23 cellular contexts compared by ENCODE assay signal in genomic region chr5:177512736-177513380, GRCh38. TPM values are rescaled to one million over a fixed set of nuclear protein-coding genes. Genes with fewer than 3 reads are reported as not detected.
DNase-seq lines count a peak whose midpoint lies in the region; ATAC-seq, FAIRE-seq and TF ChIP-seq lines count a peak whose summit lies in the region.
"Had no signal": no experiment of that assay in that cellular context is flagged by ENCODE, and none has a peak within 500 bp of the region (broad histone marks: within the 10 kb centered on the region; RNA-seq: fewer than 3 reads in every experiment).

No MANE protein-coding gene starts in this region.

- peaks cover 54 to 71% (median 64%) of the 10 kb centered on the region in 10 experiments for H3K4me1 ChIP-seq in BLaER1 treated with 17β-estradiol and CSF1 and Interleukin-3, amounts not matched to agents 10 nM and 100 nM
- H3K4me1 ChIP-seq in K562 (replicated peaks in 1 of 2; ENCODE audit: control insufficient read depth in 2 of 2, insufficient read depth in 2 of 2, low read length in 2 of 2) (peaks cover 30 to 66% of the 10 kb centered on the region in 2 experiments), neuronal stem cell (ENCODE audit: control insufficient read depth in 2 of 2, insufficient read depth in 1 of 2, low read depth in 1 of 2, low read length in 2 of 2) (peaks cover 7 to 20% of the 10 kb centered on the region in 2 donors)

- H3K36me3 ChIP-seq in BLaER1 treated with 17β-estradiol and CSF1 and Interleukin-3, amounts not matched to agents 10 nM and 100 nM, result peaks cover 51 to 68% (median 55%) of the 10 kb centered on the region in 11 experiments
- H3K36me3 ChIP-seq in K562 (ENCODE audit: control insufficient read depth, insufficient read depth, low read length) (peaks cover 69% of the 10 kb centered on the region), neuronal stem cell (replicated peaks in 1 of 2; ENCODE audit: control insufficient read depth in 2 of 2, insufficient read depth in 2 of 2, low read length in 2 of 2) (peaks cover 51 to 65% of the 10 kb centered on the region in 2 donors), H7 (replicated peaks; ENCODE audit: control insufficient read depth, insufficient read depth, low read length) (peaks cover 38% of the 10 kb centered on the region)

- peaks cover 23% of the 10 kb centered on the region for H3K79me1 ChIP-seq in neuronal stem cell (ENCODE audit: low read depth, low read length)

- no peak for TF ChIP-seq RAD21 in K562 (CRISPR knock-in tag; conservative IDR thresholded peaks at IDR 0.05 in 1 of 2, IDR thresholded peaks at IDR 0.05 in 1 of 2)

- TF ChIP-seq EP300 in K562 (IDR thresholded peaks at IDR 0.05; ENCODE audit: low read length), result no peak

- DNase-seq in activated naive CD4-positive, alpha-beta T cell (lab: John Stamatoyannopoulos, UW), result no peak
- DNase-seq in K562 (ENCODE audit: extremely low read depth in 1 of 4, low spot score in 3 of 4) (no peak), neuronal stem cell (ENCODE audit: low spot score) (no peak), H7 (no peak), HUDEP-2 (lab: John Stamatoyannopoulos, UW; ENCODE audit: unreplicated experiment in 76 of 76) (no peak)
- no peak for DNase-seq in activated T-cell treated with anti-CD3 and anti-CD28 coated beads, Interleukin-2, amount 50 U/mL, for 1 hour
- DNase-seq: 8988T; AML-193; C1 segment of cervical spinal cord; CD8-positive, alpha-beta T cell; COR-L47; DMS153; DMS79 treated with DMSO at 0.1 percent for 48 hours; EL; HFFc6; IMR-90 had no signal

- H2BK120ac ChIP-seq in neuronal stem cell (ENCODE audit: low read depth, low read length), result no peak overlapping the region

- peak overlapping the region; percentile 86 for H4K8ac ChIP-seq in neuronal stem cell (ENCODE audit: low read depth, low read length)

- no peak overlapping the region for H3K18ac ChIP-seq in neuronal stem cell (ENCODE audit: low read length)

- no peaks in the 10 kb centered on the region for H3K9me1 ChIP-seq in K562 (ENCODE audit: control insufficient read depth, insufficient read depth, low read length)

- peak overlapping the region in 10 of 11 experiments; percentile 93 to 100 (median 98); a peak in 19 of 22 replicates for H3K27ac ChIP-seq in BLaER1 treated with 17β-estradiol and CSF1 and Interleukin-3, amounts not matched to agents 10 nM and 100 nM
- H3K27ac ChIP-seq in K562 (ENCODE audit: extremely low read depth, low read depth, low read length) (no peak overlapping the region), neuronal stem cell (replicated peaks; ENCODE audit: low read length) (no peak overlapping the region)

- H4K20me1 ChIP-seq in BLaER1 treated with 17β-estradiol and CSF1 and Interleukin-3, amounts not matched to agents 10 nM and 100 nM, result peaks cover 0 to 31% (median 9%) of the 10 kb centered on the region in 11 experiments; a peak in 13 of 22 replicates
- no peaks in the 10 kb centered on the region for H4K20me1 ChIP-seq in K562 (replicated peaks; ENCODE audit: control insufficient read depth, insufficient read depth, low read length)

- 92% methylated on average over 14 of the region's 16 CpGs for WGBS in K562 (ENCODE audit: insufficient coverage, low coverage, missing lambda C conversion rate)
- WGBS in neuronal stem cell (ENCODE audit: extremely low coverage in 2 of 2, insufficient read length in 2 of 2, insufficient replicate concordance in 1 of 2), 2 donors, result no CpG with 5 or more reads among the region's 16 CpGs

- H2AFZ ChIP-seq in K562 (ENCODE audit: low read depth, low read length) (no peak overlapping the region), neuronal stem cell (ENCODE audit: low read length) (no peak overlapping the region)
- H2AFZ ChIP-seq: GM23338 had no signal

- no peak for FAIRE-seq in K562 (lab: Jason Lieb, UNC)
- FAIRE-seq: D721Med, G401.6, GM12891 had no signal

- TF ChIP-seq POLR2A in K562 (conservative IDR thresholded peaks at IDR 0.05), result no peak

- peaks cover 25% of the 10 kb centered on the region for H3K4me1 Mint-ChIP-seq in activated naive CD4-positive, alpha-beta T cell treated with anti-CD3 and anti-CD28 coated beads, Interleukin-2, amount 50 U/mL, for 24 hours

- intact Hi-C loops in K562 (cut with micrococcal nuclease), result no loop called here

- peaks cover 22% of the 10 kb centered on the region for H3K36me3 Mint-ChIP-seq in activated naive CD4-positive, alpha-beta T cell treated with anti-CD3 and anti-CD28 coated beads, Interleukin-2, amount 50 U/mL, for 24 hours

- peak overlapping the region; percentile 23 for H3K4me3 Mint-ChIP-seq in activated naive CD4-positive, alpha-beta T cell treated with anti-CD3 and anti-CD28 coated beads, Interleukin-2, amount 50 U/mL, for 24 hours
- H3K4me3 Mint-ChIP-seq: GM23338, HFFc6 had no signal

- no peak overlapping the region for H2BK15ac ChIP-seq in neuronal stem cell (ENCODE audit: low read length)

- no peaks in the 10 kb centered on the region for H3K27me3 Mint-ChIP-seq in activated naive CD4-positive, alpha-beta T cell treated with anti-CD3 and anti-CD28 coated beads, Interleukin-2, amount 50 U/mL, for 24 hours

- H2BK12ac ChIP-seq in neuronal stem cell (ENCODE audit: low read length), result no peak overlapping the region

- BruUV-seq in K562 (replicated peaks; lab: Mats Ljungman, UMichigan), result no TSS peak

- peak overlapping the region; percentile 94 to 100 (median 99); a peak in 21 of 22 replicates for H3K4me2 ChIP-seq in BLaER1 treated with 17β-estradiol and CSF1 and Interleukin-3, amounts not matched to agents 10 nM and 100 nM
- no peak overlapping the region for H3K4me2 ChIP-seq in K562 (ENCODE audit: insufficient read depth, low read length)
- no peak overlapping the region for H3K4me2 ChIP-seq in neuronal stem cell (ENCODE audit: insufficient read depth, low read length, poor library complexity, severe bottlenecking)
- H3K4me2 ChIP-seq: GM23338 had no signal

- peaks cover 47% of the 10 kb centered on the region for H3K79me2 ChIP-seq in K562 (ENCODE audit: control insufficient read depth, insufficient read depth, low read length)

- in situ Hi-C loops in K562 (cut with MboI), result no loop called here

- H3K27me3 ChIP-seq in BLaER1 treated with 17β-estradiol and CSF1 and Interleukin-3, amounts not matched to agents 10 nM and 100 nM, result no peaks in the 10 kb centered on the region
- H3K27me3 ChIP-seq in K562 (ENCODE audit: control insufficient read depth in 2 of 2, insufficient read depth in 2 of 2, low read length in 2 of 2) (no peaks in the 10 kb centered on the region), neuronal stem cell (ENCODE audit: control insufficient read depth in 3 of 3, insufficient read depth in 3 of 3, low read depth in 1 of 3, low read length in 3 of 3) (no peaks in the 10 kb centered on the region), H7 (ENCODE audit: control insufficient read depth, insufficient read depth, low read length) (no peaks in the 10 kb centered on the region)

- no peak for ATAC-seq in K562
- ATAC-seq: CD8-positive, alpha-beta T cell; GM23338 had no signal

- no peak for TF ChIP-seq CTCF in K562 (IDR thresholded peaks at IDR 0.05 in 2 of 3, conservative IDR thresholded peaks at IDR 0.05 in 1 of 3; ENCODE audit: insufficient read depth in 2 of 3, low read depth in 1 of 3, low read length in 3 of 3)

- CTCF ChIA-PET in K562 (lab: Yijun Ruan, JAX; ENCODE audit: low intra/inter-chr PET ratio), result no interaction called here

- no peak overlapping the region for H3K14ac ChIP-seq in neuronal stem cell (ENCODE audit: low read length)

- no peak overlapping the region for H3K23ac ChIP-seq in neuronal stem cell (ENCODE audit: low read depth, low read length, poor library complexity)

- POLR2A ChIA-PET in K562 (lab: Yijun Ruan, JAX), result interaction anchor here (0.5 kb wide), 1 partner anchor 50 kb away, joined by 3 read pairs; no protein-coding TSS in a partner anchor

- H2AK5ac ChIP-seq in neuronal stem cell (ENCODE audit: low read depth, low read length), result no peak overlapping the region

- no peaks in the 10 kb centered on the region for H3K9me3 Mint-ChIP-seq in activated naive CD4-positive, alpha-beta T cell treated with anti-CD3 and anti-CD28 coated beads, Interleukin-2, amount 50 U/mL, for 24 hours
- H3K9me3 Mint-ChIP-seq: CD8-positive, alpha-beta T cell; HFFc6 had no signal

- H3K27ac Mint-ChIP-seq in activated naive CD4-positive, alpha-beta T cell treated with anti-CD3 and anti-CD28 coated beads, Interleukin-2, amount 50 U/mL, for 24 hours, result no peak overlapping the region
- H3K27ac Mint-ChIP-seq: CD8-positive, alpha-beta T cell; GM23338; HFFc6 had no signal

- H3K4me3 ChIP-seq in BLaER1 treated with 17β-estradiol and CSF1 and Interleukin-3, amounts not matched to agents 10 nM and 100 nM, result no peak overlapping the region; a peak in 1 of 20 replicates
- H3K4me3 ChIP-seq in K562 (no peak overlapping the region), neuronal stem cell (ENCODE audit: low read length in 2 of 2) (no peak overlapping the region), H7 (ENCODE audit: insufficient read depth, low read depth, low read length) (no peak overlapping the region)
- H3K4me3 ChIP-seq: GM23338, HAP-1 had no signal

- H3K9me3 ChIP-seq in BLaER1 treated with 17β-estradiol and CSF1 and Interleukin-3, amounts not matched to agents 10 nM and 100 nM (replicated peaks in 1 of 11), result no peaks in the 10 kb centered on the region
- H3K9me3 ChIP-seq in K562 (replicated peaks; ENCODE audit: control insufficient read depth, insufficient read depth, low read depth, low read length), result no peaks in the 10 kb centered on the region
- H3K9me3 ChIP-seq in neuronal stem cell (replicated peaks in 1 of 2; ENCODE audit: control insufficient read depth in 2 of 2, insufficient read depth in 1 of 2, low read depth in 1 of 2, low read length in 2 of 2), result no peaks in the 10 kb centered on the region
- H3K9me3 ChIP-seq: HAP-1 had no signal

- H3K9ac ChIP-seq in BLaER1 treated with 17β-estradiol and CSF1 and Interleukin-3, amounts not matched to agents 10 nM and 100 nM, result peak overlapping the region; percentile 16 to 100 (median 95); a peak in 19 of 22 replicates
- no peak overlapping the region; a peak in 1 of 4 replicates for H3K9ac ChIP-seq in K562 (ENCODE audit: insufficient read depth in 1 of 2, low read depth in 2 of 2, low read length in 2 of 2)
- H3K9ac ChIP-seq in neuronal stem cell (ENCODE audit: low read depth, low read length, poor library complexity), result no peak overlapping the region

- no peak overlapping the region for H3K4ac ChIP-seq in neuronal stem cell (ENCODE audit: low read length)

- no peak overlapping the region for H2BK5ac ChIP-seq in neuronal stem cell (ENCODE audit: low read length)

- H4K91ac ChIP-seq in neuronal stem cell (ENCODE audit: low read depth, low read length, poor library complexity), result no peak overlapping the region

RNA-seq across cellular contexts. Expression of gene DOK3, which starts 3.2 kb away (rescaled TPM):
- 31.3 and 80.0 TPM in 2 replicates for total RNA-seq in K562 (2011; cell fraction: chromatin; rRNA removed; ENCODE audit: low replicate concordance)
- 40.8 and 45.7 TPM in 2 replicates for total RNA-seq in K562 (2011; cell fraction: nucleolus; rRNA removed)
- 31.9 and 45.3 TPM in 2 replicates for total RNA-seq in K562 (2011; cell fraction: nucleoplasm; rRNA removed)
- 9.2 and 11.0 TPM in 2 replicates for total RNA-seq in K562 (2014; rRNA removed)
- total RNA-seq in K562 (2014; rRNA removed; fragmentation: Illumina TruSeq; extraction: Trizol), result 2.0 TPM in 2 replicates
- 5.9 and 7.2 TPM in 2 replicates for total RNA-seq in K562 (2015; rRNA removed; fragmentation: Illumina TruSeq; extraction: Trizol)
- total RNA-seq in K562 (2021), result 15.7 and 21.1 TPM in 2 replicates
- polyA plus RNA-seq in K562 (2011; rRNA removed), result 8.0 and 16.1 TPM in 2 replicates
- 15.1 and 21.5 TPM in 2 replicates for polyA plus RNA-seq in K562 (2011; cell fraction: cytosol; rRNA removed)
- polyA plus RNA-seq in K562 (2011; cell fraction: nucleus; rRNA removed), result 70.3 and 111 TPM in 2 replicates
- 14.5 and 23.5 TPM in 2 replicates for polyA plus RNA-seq in K562 (2012)
- polyA plus RNA-seq in K562 (2014; fragmentation: Illumina TruSeq; extraction: Trizol), result 10.1 and 12.5 TPM in 2 replicates
- polyA plus RNA-seq in K562 (2014; fragmentation: Nextera tagmentation; extraction: Ambion mirVana), result 1 to 10 TPM; 1.3 to 1.7 TPM
- 16.9 and 23.0 TPM in 2 replicates for polyA plus RNA-seq in K562 (2014; rRNA removed)
- 3.9 and 4.1 TPM in 2 replicates for polyA minus RNA-seq in K562 (2011; rRNA and poly(A)+ RNA removed)
- polyA minus RNA-seq in K562 (2011; cell fraction: cytosol; rRNA and poly(A)+ RNA removed), result 7.4 and 11.9 TPM in 2 replicates
- polyA minus RNA-seq in K562 (2011; cell fraction: nucleus; rRNA and poly(A)+ RNA removed), result 18.3 and 19.9 TPM in 2 replicates
- polyA plus RNA-seq in neuronal stem cell (2013, experiment 1 of 2), result 1.2 TPM
- 1.2 TPM for polyA plus RNA-seq in neuronal stem cell (2013, experiment 2 of 2)
- total RNA-seq in H7 (2014; rRNA removed; shearing (Covaris generic)), result 0.76 and 3.2 TPM in 2 replicates

RNA-seq across cellular contexts. Expression of gene DDX41, which starts 3.9 kb away (rescaled TPM):
- 156 and 392 TPM in 2 replicates for total RNA-seq in K562 (2011; cell fraction: chromatin; rRNA removed; ENCODE audit: low replicate concordance)
- 235 and 242 TPM in 2 replicates for total RNA-seq in K562 (2011; cell fraction: nucleolus; rRNA removed)
- 123 and 170 TPM in 2 replicates for total RNA-seq in K562 (2011; cell fraction: nucleoplasm; rRNA removed)
- total RNA-seq in K562 (2014; rRNA removed) (284 and 396 TPM in 2 replicates), K562 (2014; rRNA removed; fragmentation: Illumina TruSeq; extraction: Trizol) (41.4 and 53.7 TPM in 2 replicates), K562 (2015; rRNA removed; fragmentation: Illumina TruSeq; extraction: Trizol) (97.1 and 116 TPM in 2 replicates), K562 (2021) (164 and 167 TPM in 2 replicates)
- polyA plus RNA-seq in K562 (2011; rRNA removed) (138 and 148 TPM in 2 replicates), K562 (2014; fragmentation: Illumina TruSeq; extraction: Trizol) (94.9 and 113 TPM in 2 replicates), K562 (2014; fragmentation: Nextera tagmentation; extraction: Ambion mirVana) (10 to 100 TPM; 38.2 to 60.1 TPM), K562 (2014; rRNA removed) (234 and 236 TPM in 2 replicates)
- 199 and 327 TPM in 2 replicates for polyA plus RNA-seq in K562 (2011; cell fraction: cytosol; rRNA removed)
- polyA plus RNA-seq in K562 (2011; cell fraction: nucleus; rRNA removed), result 545 and 753 TPM in 2 replicates
- polyA plus RNA-seq in K562 (2012), result 166 and 178 TPM in 2 replicates
- 143 and 154 TPM in 2 replicates for polyA minus RNA-seq in K562 (2011; rRNA and poly(A)+ RNA removed)
- 157 and 376 TPM in 2 replicates for polyA minus RNA-seq in K562 (2011; cell fraction: cytosol; rRNA and poly(A)+ RNA removed)
- polyA minus RNA-seq in K562 (2011; cell fraction: nucleus; rRNA and poly(A)+ RNA removed), result 191 and 218 TPM in 2 replicates
- polyA plus RNA-seq in neuronal stem cell (2013, experiment 1 of 2), result 67.4 TPM
- 68.2 TPM for polyA plus RNA-seq in neuronal stem cell (2013, experiment 2 of 2)
- 96.5 and 106 TPM in 2 replicates for total RNA-seq in H7 (2014; rRNA removed; shearing (Covaris generic))

RNA-seq across cellular contexts. Expression of gene PDLIM7, which starts 15.5 kb away (rescaled TPM):
- 145 and 420 TPM in 2 replicates for total RNA-seq in K562 (2011; cell fraction: chromatin; rRNA removed; ENCODE audit: low replicate concordance)
- 271 and 275 TPM in 2 replicates for total RNA-seq in K562 (2011; cell fraction: nucleolus; rRNA removed)
- 200 and 231 TPM in 2 replicates for total RNA-seq in K562 (2011; cell fraction: nucleoplasm; rRNA removed)
- 85.6 and 89.0 TPM in 2 replicates for total RNA-seq in K562 (2014; rRNA removed)
- total RNA-seq in K562 (2014; rRNA removed; fragmentation: Illumina TruSeq; extraction: Trizol), result 6.4 and 10.4 TPM in 2 replicates
- 32.6 and 38.1 TPM in 2 replicates for total RNA-seq in K562 (2015; rRNA removed; fragmentation: Illumina TruSeq; extraction: Trizol)
- 112 and 124 TPM in 2 replicates for total RNA-seq in K562 (2021)
- 34.7 and 66.8 TPM in 2 replicates for polyA plus RNA-seq in K562 (2011; rRNA removed)
- polyA plus RNA-seq in K562 (2011; cell fraction: cytosol; rRNA removed), result 40.6 and 105 TPM in 2 replicates
- polyA plus RNA-seq in K562 (2011; cell fraction: nucleus; rRNA removed), result 255 and 454 TPM in 2 replicates
- 79.5 and 127 TPM in 2 replicates for polyA plus RNA-seq in K562 (2012)
- 25.5 and 49.4 TPM in 2 replicates for polyA plus RNA-seq in K562 (2014; fragmentation: Illumina TruSeq; extraction: Trizol)
- 1 to 10 TPM; 2.1 to 4.1 TPM for polyA plus RNA-seq in K562 (2014; fragmentation: Nextera tagmentation; extraction: Ambion mirVana)
- polyA plus RNA-seq in K562 (2014; rRNA removed), result 115 and 119 TPM in 2 replicates
- polyA minus RNA-seq in K562 (2011; rRNA and poly(A)+ RNA removed), result 18.4 and 18.7 TPM in 2 replicates
- 39.0 and 41.5 TPM in 2 replicates for polyA minus RNA-seq in K562 (2011; cell fraction: cytosol; rRNA and poly(A)+ RNA removed)
- polyA minus RNA-seq in K562 (2011; cell fraction: nucleus; rRNA and poly(A)+ RNA removed), result 90.7 and 100 TPM in 2 replicates
- polyA plus RNA-seq in neuronal stem cell (2013, experiment 1 of 2), result 206 TPM
- polyA plus RNA-seq in neuronal stem cell (2013, experiment 2 of 2), result 193 TPM
- total RNA-seq in H7 (2014; rRNA removed; shearing (Covaris generic)), result 71.9 and 97.3 TPM in 2 replicates

RNA-seq across cellular contexts. Expression of gene DBN1, which starts 39.4 kb away (rescaled TPM):
- 62.9 and 114 TPM in 2 replicates for total RNA-seq in K562 (2011; cell fraction: chromatin; rRNA removed; ENCODE audit: low replicate concordance)
- 51.0 and 54.6 TPM in 2 replicates for total RNA-seq in K562 (2011; cell fraction: nucleolus; rRNA removed)
- total RNA-seq in K562 (2011; cell fraction: nucleoplasm; rRNA removed), result 24.9 and 46.2 TPM in 2 replicates
- total RNA-seq in K562 (2014; rRNA removed) (72.9 and 87.2 TPM in 2 replicates), K562 (2014; rRNA removed; fragmentation: Illumina TruSeq; extraction: Trizol) (11.7 and 12.3 TPM in 2 replicates), K562 (2015; rRNA removed; fragmentation: Illumina TruSeq; extraction: Trizol) (27.9 and 33.0 TPM in 2 replicates), K562 (2021) (78.9 and 84.3 TPM in 2 replicates)
- polyA plus RNA-seq in K562 (2011; rRNA removed) (34.3 and 44.2 TPM in 2 replicates), K562 (2014; fragmentation: Illumina TruSeq; extraction: Trizol) (22.1 and 54.4 TPM in 2 replicates), K562 (2014; fragmentation: Nextera tagmentation; extraction: Ambion mirVana) (under 1 TPM; 0.25 to 0.34 TPM), K562 (2014; rRNA removed) (53.2 and 81.8 TPM in 2 replicates)
- polyA plus RNA-seq in K562 (2011; cell fraction: cytosol; rRNA removed), result 21.2 and 83.9 TPM in 2 replicates
- 142 and 188 TPM in 2 replicates for polyA plus RNA-seq in K562 (2011; cell fraction: nucleus; rRNA removed)
- polyA plus RNA-seq in K562 (2012), result 44.7 and 45.1 TPM in 2 replicates
- polyA minus RNA-seq in K562 (2011; rRNA and poly(A)+ RNA removed), result 20.0 and 24.6 TPM in 2 replicates
- polyA minus RNA-seq in K562 (2011; cell fraction: cytosol; rRNA and poly(A)+ RNA removed), result 26.6 and 37.0 TPM in 2 replicates
- 30.0 and 61.5 TPM in 2 replicates for polyA minus RNA-seq in K562 (2011; cell fraction: nucleus; rRNA and poly(A)+ RNA removed)
- 205 TPM for polyA plus RNA-seq in neuronal stem cell (2013, experiment 1 of 2)
- polyA plus RNA-seq in neuronal stem cell (2013, experiment 2 of 2), result 197 TPM
- total RNA-seq in H7 (2014; rRNA removed; shearing (Covaris generic)), result 165 and 216 TPM in 2 replicates

RNA-seq across cellular contexts. Expression of gene FAM193B, which starts 41.5 kb away (rescaled TPM):
- 296 and 489 TPM in 2 replicates for total RNA-seq in K562 (2011; cell fraction: chromatin; rRNA removed; ENCODE audit: low replicate concordance)
- total RNA-seq in K562 (2011; cell fraction: nucleolus; rRNA removed), result 300 and 332 TPM in 2 replicates
- total RNA-seq in K562 (2011; cell fraction: nucleoplasm; rRNA removed), result 230 and 273 TPM in 2 replicates
- total RNA-seq in K562 (2014; rRNA removed) (33.6 and 53.1 TPM in 2 replicates), K562 (2014; rRNA removed; fragmentation: Illumina TruSeq; extraction: Trizol) (15.2 and 18.0 TPM in 2 replicates), K562 (2015; rRNA removed; fragmentation: Illumina TruSeq; extraction: Trizol) (31.7 and 37.3 TPM in 2 replicates), K562 (2021) (58.7 and 59.4 TPM in 2 replicates)
- polyA plus RNA-seq in K562 (2011; rRNA removed) (51.5 and 73.5 TPM in 2 replicates), K562 (2014; fragmentation: Illumina TruSeq; extraction: Trizol) (44.1 and 45.0 TPM in 2 replicates), K562 (2014; fragmentation: Nextera tagmentation; extraction: Ambion mirVana) (1 to 10 TPM; 4.4 to 5.0 TPM), K562 (2014; rRNA removed) (73.4 and 76.4 TPM in 2 replicates)
- polyA plus RNA-seq in K562 (2011; cell fraction: cytosol; rRNA removed), result 30.7 and 38.5 TPM in 2 replicates
- polyA plus RNA-seq in K562 (2011; cell fraction: nucleus; rRNA removed), result 492 and 661 TPM in 2 replicates
- polyA plus RNA-seq in K562 (2012), result 52.7 and 87.6 TPM in 2 replicates
- polyA minus RNA-seq in K562 (2011; rRNA and poly(A)+ RNA removed), result 11.0 and 15.0 TPM in 2 replicates
- 10.5 and 24.3 TPM in 2 replicates for polyA minus RNA-seq in K562 (2011; cell fraction: cytosol; rRNA and poly(A)+ RNA removed)
- polyA minus RNA-seq in K562 (2011; cell fraction: nucleus; rRNA and poly(A)+ RNA removed), result 47.3 and 51.4 TPM in 2 replicates
- polyA plus RNA-seq in neuronal stem cell (2013, experiment 1 of 2), result 58.6 TPM
- 63.2 TPM for polyA plus RNA-seq in neuronal stem cell (2013, experiment 2 of 2)
- 70.2 and 80.0 TPM in 2 replicates for total RNA-seq in H7 (2014; rRNA removed; shearing (Covaris generic))

Comparison
In these comparisons a context has a peak if more than half of its experiments do, and no peak if none do; other contexts are left out.
1. H3K27ac ChIP-seq: peak in BLaER1 treated with 17β-estradiol and CSF1 and Interleukin-3, amounts not matched to agents 10 nM and 100 nM (10 of 11); none in K562 (single experiment) and neuronal stem cell (single experiment).
2. H3K4me2 ChIP-seq: peak in BLaER1 treated with 17β-estradiol and CSF1 and Interleukin-3, amounts not matched to agents 10 nM and 100 nM (11 of 11); none in K562 (single experiment) and neuronal stem cell (single experiment).
3. H3K9ac ChIP-seq: peak in BLaER1 treated with 17β-estradiol and CSF1 and Interleukin-3, amounts not matched to agents 10 nM and 100 nM (11 of 11); none in K562 (0 of 2) and neuronal stem cell (single experiment).